In genomic region chrX:58051346-58051745, GRCh38 we compare ENCODE assay signal across 25 cellular contexts.
"Had no signal": no experiment of that assay in that cellular context is flagged by ENCODE, and none has a peak within 500 bp of the region (broad histone marks: within the 10 kb centered on the region; RNA-seq: fewer than 3 reads in every experiment).

No MANE protein-coding gene starts in this region.

- H3K4me1 ChIP-seq: colonic mucosa, esophagus muscularis mucosa, foreskin keratinocyte, gastroesophageal sphincter, heart left ventricle, lower lobe of right lung, psoas muscle, sigmoid colon, spleen, tibial nerve, upper lobe of left lung had no signal

- H3K36me3 ChIP-seq: colonic mucosa, esophagus muscularis mucosa, gastroesophageal sphincter, heart left ventricle, lower lobe of right lung, ovary, sigmoid colon, spleen, thoracic aorta, tibial nerve, upper lobe of left lung had no signal

- H3K9me3 ChIP-seq: colonic mucosa, lower lobe of right lung, ovary, psoas muscle, sigmoid colon, thoracic aorta had no signal

- H3K4me3 ChIP-seq: colonic mucosa, esophagus muscularis mucosa, gastroesophageal sphincter, heart left ventricle, hepatocyte, lower lobe of right lung, ovary, psoas muscle, sigmoid colon, skin epidermis, spleen, thoracic aorta, tibial nerve, upper lobe of left lung had no signal

- DNase-seq: colonic mucosa; effector CD8-positive, alpha-beta T cell; endodermal cell; heart left ventricle; kidney glomerular epithelial cell; left ventricle myocardium superior; lower lobe of right lung; natural killer cell; occipital lobe; ovary; posterior cingulate gyrus; psoas muscle; right cardiac atrium; sigmoid colon; spleen; stimulated activated CD4-positive, alpha-beta T cell treated with anti-CD3 and anti-CD28 coated beads, Interleukin-4, amount 100 ng/mL, for 4 hours; stimulated activated naive B cell treated with anti-CD40 and anti-IgM and Interleukin-4, amounts not matched to agents 10 μg/mL and 1 μg/mL and 100 μg/mL, for 72 hours; upper lobe of left lung had no signal

- H2AFZ ChIP-seq: hepatocyte had no signal

- H3K27me3 ChIP-seq: colonic mucosa, esophagus muscularis mucosa, foreskin keratinocyte, gastroesophageal sphincter, hepatocyte, ovary, sigmoid colon, spleen, tibial nerve, upper lobe of left lung had no signal

- H3K4me2 ChIP-seq: hepatocyte had no signal

- H3K27ac ChIP-seq: colonic mucosa, esophagus muscularis mucosa, foreskin keratinocyte, gastroesophageal sphincter, heart left ventricle, hepatocyte, lower lobe of right lung, ovary, psoas muscle, sigmoid colon, skin epidermis, spleen, thoracic aorta, tibial nerve, upper lobe of left lung had no signal

- H3K79me2 ChIP-seq: hepatocyte had no signal
